In the genomic region with DNA sequence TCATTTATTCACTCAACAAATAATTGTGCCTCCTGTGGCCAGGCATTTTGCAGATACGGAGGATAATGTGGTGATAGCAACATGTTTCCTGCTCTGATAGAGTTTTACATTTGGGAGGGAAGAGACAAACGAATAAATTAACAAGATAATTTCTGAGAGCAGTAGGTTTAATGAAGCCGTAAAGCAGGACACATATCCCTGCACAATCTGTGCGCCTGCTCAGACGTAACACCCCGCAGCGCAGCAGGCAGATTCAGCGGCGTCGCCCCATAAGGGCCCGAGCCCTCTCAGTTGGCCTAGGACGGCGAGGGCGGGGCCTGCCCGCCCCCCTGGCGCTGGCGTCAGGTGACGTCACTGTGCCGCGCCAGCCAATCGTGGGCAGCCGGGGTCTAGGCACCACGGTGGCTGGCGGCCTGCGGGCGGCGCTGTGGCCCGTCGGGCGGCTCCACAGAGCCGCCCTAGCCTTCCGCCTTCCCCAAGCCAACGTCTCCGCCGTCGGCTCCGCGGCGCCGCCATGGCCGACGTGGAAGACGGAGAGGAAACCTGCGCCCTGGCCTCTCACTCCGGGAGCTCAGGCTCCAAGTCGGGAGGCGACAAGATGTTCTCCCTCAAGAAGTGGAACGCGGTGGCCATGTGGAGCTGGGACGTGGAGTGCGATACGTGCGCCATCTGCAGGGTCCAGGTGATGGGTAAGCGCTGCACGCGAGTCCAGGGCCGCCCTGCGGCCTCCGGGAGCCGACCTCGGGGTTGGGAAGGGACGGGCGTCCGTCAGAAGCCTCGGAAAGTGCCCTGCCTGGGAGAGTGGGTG, we compare ENCODE assay signal across 8 cellular contexts. TPM values are rescaled to one million over a fixed set of nuclear protein-coding genes. Genes with fewer than 3 reads are reported as not detected.
DNase-seq lines count a peak whose midpoint lies in the region; ATAC-seq and TF ChIP-seq lines count a peak whose summit lies in the region.

A gene (plus strand): TSS at position 471 of the 808 bp plus-strand sequence. CDS start 44 bp downstream, at position 515.

- H3K9me3 Mint-ChIP-seq in CD4-positive, alpha-beta memory T cell = no peaks in the 10 kb centered on the region

- CTCF ChIA-PET in CD4-positive, alpha-beta memory T cell (lab: Charles Lee; ENCODE audit: partially characterized antibody) = interaction anchor here (0.7 to 5.2 kb wide), 24 partner anchors 12 to 544 kb away, joined by 3 to 76 read pairs (median 4); a partner anchor contains a TSS

- H3K36me3 ChIP-seq in CD4-positive, alpha-beta memory T cell (ENCODE audit: insufficient read depth, low read length) = peaks cover 7% of the 10 kb centered on the region
- no peaks in the 10 kb centered on the region for H3K36me3 ChIP-seq in right lobe of liver

- DNase-seq in CD4-positive, alpha-beta memory T cell = peak; percentile 95 to 98 (median 98)
- peak; percentile 99 for DNase-seq in NCI-H82 (lab: John Stamatoyannopoulos, UW)
- peak; percentile 95 for DNase-seq in activated CD4-positive, alpha-beta T cell treated with anti-CD3 and anti-CD28 coated beads, Interleukin-2, amount 50 U/mL, for 48 hours
- DNase-seq in dermis microvascular lymphatic vessel endothelial cell (ENCODE audit: low read depth in 2 of 2) = peak; percentile 85 to 96
- DNase-seq in right lobe of liver = peak; percentile 96
- peak; percentile 96 for DNase-seq in stimulated activated CD4-positive, alpha-beta T cell treated with anti-CD3 and anti-CD28 coated beads, Interleukin-4, amount 100 ng/mL, for 4 hours

- H3K4me1 ChIP-seq in CD4-positive, alpha-beta memory T cell (ENCODE audit: insufficient read depth, low read length) = peaks cover 36% of the 10 kb centered on the region
- peaks cover 0 to 10% (median 5%) of the 10 kb centered on the region in 4 donors for H3K4me1 ChIP-seq in right lobe of liver

- no peaks in the 10 kb centered on the region for H3K27me3 ChIP-seq in CD4-positive, alpha-beta memory T cell (ENCODE audit: insufficient read depth, low read length)
- no peaks in the 10 kb centered on the region for H3K27me3 ChIP-seq in right lobe of liver

- H3K4me3 ChIP-seq in CD4-positive, alpha-beta memory T cell (ENCODE audit: low read length in 2 of 2) = peak within 1 kb of the TSS; percentile 62 to 91
- H3K4me3 ChIP-seq in right lobe of liver = peak within 1 kb of the TSS; percentile 89 to 98 (median 89)

- peak within 1 kb of the TSS; percentile 96 for H3K27ac ChIP-seq in CD4-positive, alpha-beta memory T cell (ENCODE audit: low read depth, low read length)
- peak within 1 kb of the TSS; percentile 85 to 94 (median 90) for H3K27ac ChIP-seq in right lobe of liver

- peak; percentile 94 to 99 (median 94) for TF ChIP-seq CTCF in right lobe of liver (IDR thresholded peaks at IDR 0.05)

- 0% methylated on average over 7 of the region's 65 CpGs for WGBS in right lobe of liver (ENCODE audit: insufficient coverage, low coverage, low lambda C conversion rate, missing lambda C conversion rate)

- ATAC-seq in GM19438 (IDR thresholded peaks at IDR 0.05; ENCODE audit: low read depth, unreplicated experiment) (peak; percentile 85), HG03575 (IDR thresholded peaks at IDR 0.05; ENCODE audit: extremely low read depth, insufficient number of reproducible peaks, low FRiP score, unreplicated experiment) (peak; percentile 90), right lobe of liver (peak; percentile 96 to 98 (median 97))

- no peaks in the 10 kb centered on the region for H3K27me3 Mint-ChIP-seq in CD4-positive, alpha-beta memory T cell

- POLR2A ChIA-PET in CD4-positive, alpha-beta memory T cell (lab: Charles Lee; ENCODE audit: partially characterized antibody) = interaction anchor here (0.7 to 4.8 kb wide), 16 partner anchors 10 to 1263 kb away, joined by 3 to 86 read pairs (median 5); a partner anchor contains a TSS

- peaks cover 6 to 27% of the 10 kb centered on the region in 2 donors for H3K36me3 Mint-ChIP-seq in CD4-positive, alpha-beta memory T cell

- H3K9me3 ChIP-seq in CD4-positive, alpha-beta memory T cell (ENCODE audit: control insufficient read depth in 1 of 2, low read length in 2 of 2) = no peaks in the 10 kb centered on the region
- H3K9me3 ChIP-seq in right lobe of liver = no peaks in the 10 kb centered on the region

- peaks cover 19 to 52% (median 36%) of the 10 kb centered on the region in 4 donors for H3K4me1 Mint-ChIP-seq in CD4-positive, alpha-beta memory T cell

- TF ChIP-seq POLR2A in right lobe of liver (IDR thresholded peaks at IDR 0.05) = peak; percentile 80

- peak within 1 kb of the TSS; percentile 96 to 100 (median 99) for H3K27ac Mint-ChIP-seq in CD4-positive, alpha-beta memory T cell

- peak within 1 kb of the TSS; percentile 98 to 100 (median 99) for H3K4me3 Mint-ChIP-seq in CD4-positive, alpha-beta memory T cell

- intact Hi-C loops in CD4-positive, alpha-beta memory T cell (cut with micrococcal nuclease) = loop anchor here (1.0 to 10.0 kb wide), 15 partner anchors 58 to 1263 kb away; a partner anchor contains a TSS
- intact Hi-C loops in right lobe of liver (cut with DNase I) = loop anchor here in 1 of 2 donors (10.0 kb wide), 1 partner anchor 147 kb away; no protein-coding TSS in a partner anchor

RNA-seq across cellular contexts. Expression of the gene that starts here (rescaled TPM):
- total RNA-seq in CD4-positive, alpha-beta memory T cell = 10 to 100 TPM; 56.3 to 65.2 TPM
- polyA plus RNA-seq in CD4-positive, alpha-beta memory T cell = 100 to 1,000 TPM; 126 to 128 TPM
- total RNA-seq in dermis microvascular lymphatic vessel endothelial cell (28.4 and 30.6 TPM in 2 replicates), right lobe of liver (10 to 100 TPM; 31.0 to 41.1 (median 34.2) TPM)

Comparison
In these comparisons a context has a peak if more than half of its experiments do, and no peak if none do; other contexts are left out.
1. Peak in every context shown above with its lines: DNase-seq, ATAC-seq, H3K4me3 ChIP-seq and H3K27ac ChIP-seq.